Comparison of ENCODE assay signal across 12 cellular contexts in genomic region chr4:189823611-189824010, GRCh38.
"Had no signal": no experiment of that assay in that cellular context is flagged by ENCODE, and none has a peak within 500 bp of the region (broad histone marks: within the 10 kb centered on the region; RNA-seq: fewer than 3 reads in every experiment).

No MANE protein-coding gene starts in this region.

- DNase-seq: activated CD4-positive, alpha-beta T cell treated with anti-CD3 and anti-CD28 coated beads, Interleukin-2, amount 50 U/mL, for 1 hour; activated CD4-positive, CD25-positive, alpha-beta regulatory T cell; activated gamma-delta T cell; activated T-cell treated with anti-CD3 and anti-CD28 coated beads, Interleukin-2, amount 50 U/mL, for 24 hours; cortex of kidney; effector memory CD4-positive, alpha-beta T cell; mesenchymal stem cell; nephron progenitor cell; stimulated activated CD4-positive, alpha-beta T cell treated with anti-CD3 and anti-CD28 coated beads, Interleukin-15, amount 100 ng/mL, for 24 hours; stimulated activated CD4-positive, alpha-beta T cell treated with anti-CD3 and anti-CD28 coated beads, Interleukin-4, amount 100 ng/mL, for 4 hours; stimulated activated naive CD8-positive, alpha-beta T cell treated with anti-CD3 and anti-CD28 coated beads, Interleukin-15, amount 100 ng/mL, for 72 hours; T-helper 17 cell had no signal

- H3K4me3 Mint-ChIP-seq: activated T-cell treated with anti-CD3 and anti-CD28 coated beads, Interleukin-2, amount 50 U/mL, for 24 hours; nephron progenitor cell; stimulated activated naive CD8-positive, alpha-beta T cell treated with anti-CD3 and anti-CD28 coated beads, Interleukin-15, amount 100 ng/mL, for 72 hours; T-helper 17 cell had no signal

- H3K9me3 Mint-ChIP-seq: activated T-cell treated with anti-CD3 and anti-CD28 coated beads, Interleukin-2, amount 50 U/mL, for 24 hours; stimulated activated naive CD8-positive, alpha-beta T cell treated with anti-CD3 and anti-CD28 coated beads, Interleukin-15, amount 100 ng/mL, for 72 hours had no signal

- H3K4me1 Mint-ChIP-seq: nephron progenitor cell; stimulated activated naive CD8-positive, alpha-beta T cell treated with anti-CD3 and anti-CD28 coated beads, Interleukin-15, amount 100 ng/mL, for 72 hours; T-helper 17 cell had no signal

- H3K27me3 Mint-ChIP-seq: activated T-cell treated with anti-CD3 and anti-CD28 coated beads, Interleukin-2, amount 50 U/mL, for 24 hours; T-helper 17 cell had no signal

- ATAC-seq: stimulated activated naive CD8-positive, alpha-beta T cell treated with anti-CD3 and anti-CD28 coated beads, Interleukin-15, amount 100 ng/mL, for 72 hours; T-helper 17 cell had no signal
